ENCODE assay signal across 16 cellular contexts in the genomic region with DNA sequence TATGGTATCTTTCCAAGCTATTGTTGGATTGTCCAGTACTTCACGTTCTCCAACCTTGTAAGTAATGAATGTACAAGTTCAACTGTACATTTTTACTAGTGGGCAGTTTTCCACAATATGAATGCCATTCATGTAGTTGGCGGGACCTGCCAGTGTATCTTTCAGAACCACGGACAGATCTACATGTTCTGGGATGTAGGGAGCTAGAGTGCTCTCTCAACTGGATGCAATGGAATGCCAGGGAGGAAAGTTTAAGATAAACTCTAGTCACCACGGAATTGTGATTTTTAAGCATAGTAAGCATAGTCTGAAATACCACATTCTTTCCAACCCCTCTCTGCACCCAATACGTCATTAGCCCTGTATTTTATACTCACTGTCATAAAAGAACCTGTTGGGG. TPM values are rescaled to one million over a fixed set of nuclear protein-coding genes. Genes with fewer than 3 reads are reported as not detected.
DNase-seq lines count a peak whose midpoint lies in the region; ATAC-seq and TF ChIP-seq lines count a peak whose summit lies in the region.
"Had no signal": no experiment of that assay in that cellular context is flagged by ENCODE, and none has a peak within 500 bp of the region (broad histone marks: within the 10 kb centered on the region; RNA-seq: fewer than 3 reads in every experiment).

No MANE protein-coding gene starts in this region.

- H3K27me3 Mint-ChIP-seq in Calu3 (ENCODE audit: unreplicated experiment) = peaks cover 100% of the 10 kb centered on the region

- no peak for TF ChIP-seq CTCF in Calu3 (IDR thresholded peaks at IDR 0.05; ENCODE audit: unreplicated experiment)
- no peak for TF ChIP-seq CTCF in NB4 (IDR thresholded peaks at IDR 0.05; ENCODE audit: low read depth, low read length)
- no peak for TF ChIP-seq CTCF in choroid plexus epithelial cell (conservative IDR thresholded peaks at IDR 0.05; ENCODE audit: low read depth, low read length)
- TF ChIP-seq CTCF in mucosa of descending colon (IDR thresholded peaks at IDR 0.05) = no peak

- no peak for ATAC-seq in GM18870 (IDR thresholded peaks at IDR 0.05; ENCODE audit: unreplicated experiment)
- ATAC-seq in mucosa of descending colon = no peak
- no peak for ATAC-seq in GM21423 (IDR thresholded peaks at IDR 0.05; ENCODE audit: unreplicated experiment)
- ATAC-seq: activated T-helper 17 cell treated with anti-CD3 and anti-CD28 coated beads, Interleukin-2, amount 50 U/mL, for 72 hours; naive thymus-derived CD4-positive, alpha-beta T cell; sciatic nerve had no signal

- H3K9me3 ChIP-seq in mucosa of descending colon = no peaks in the 10 kb centered on the region

- H3K36me3 ChIP-seq in mucosa of descending colon (ENCODE audit: low read depth) = no peaks in the 10 kb centered on the region

- H3K27ac Mint-ChIP-seq in Calu3 (ENCODE audit: unreplicated experiment) = no peak overlapping the region
- H3K27ac Mint-ChIP-seq: activated T-helper 17 cell treated with anti-CD3 and anti-CD28 coated beads, Interleukin-2, amount 50 U/mL, for 72 hours; immature natural killer cell; naive thymus-derived CD4-positive, alpha-beta T cell had no signal

- H3K9me3 Mint-ChIP-seq in Calu3 (ENCODE audit: low read depth, unreplicated experiment) = peaks cover 3% of the 10 kb centered on the region
- H3K9me3 Mint-ChIP-seq: central memory CD8-positive, alpha-beta T cell; immature natural killer cell had no signal

- no peak overlapping the region for H3K4me3 Mint-ChIP-seq in Calu3 (ENCODE audit: low read depth, unreplicated experiment)
- H3K4me3 Mint-ChIP-seq: activated T-helper 17 cell treated with anti-CD3 and anti-CD28 coated beads, Interleukin-2, amount 50 U/mL, for 72 hours; central memory CD8-positive, alpha-beta T cell; immature natural killer cell; naive thymus-derived CD4-positive, alpha-beta T cell had no signal

- no TSS peak for BruUV-seq in Calu3 (replicated peaks; lab: Mats Ljungman, UMichigan)

- H3K4me3 ChIP-seq in NB4 (ENCODE audit: low read depth, low read length) (no peak overlapping the region), choroid plexus epithelial cell (ENCODE audit: low read depth, low read length) (no peak overlapping the region), mucosa of descending colon (no peak overlapping the region)

- CTCF ChIA-PET in Calu3 (lab: Charles Lee) = interaction anchor here (0.5 to 0.6 kb wide), 3 partner anchors 105 to 473 kb away, joined by 3 to 4 read pairs (median 4); no protein-coding TSS in a partner anchor

- H3K36me3 Mint-ChIP-seq in Calu3 (ENCODE audit: insufficient read depth, unreplicated experiment) = no peaks in the 10 kb centered on the region
- H3K36me3 Mint-ChIP-seq: immature natural killer cell had no signal

- no peak for TF ChIP-seq POLR2A in NB4 (IDR thresholded peaks at IDR 0.05; ENCODE audit: extremely low read depth, insufficient read length)

- no peaks in the 10 kb centered on the region for H3K4me1 Mint-ChIP-seq in Calu3 (ENCODE audit: low read depth, unreplicated experiment)
- H3K4me1 Mint-ChIP-seq: activated T-helper 17 cell treated with anti-CD3 and anti-CD28 coated beads, Interleukin-2, amount 50 U/mL, for 72 hours; central memory CD8-positive, alpha-beta T cell had no signal

- peak; percentile 36 for DNase-seq in Calu3
- DNase-seq in NB4 (ENCODE audit: low read depth) = peak; percentile 18
- DNase-seq in choroid plexus epithelial cell (ENCODE audit: low read depth) = peak; percentile 34
- peak; percentile 20 for DNase-seq in kidney tubule cell (ENCODE audit: low spot score)
- DNase-seq in posterior cingulate gyrus = no peak
- no peak for DNase-seq in mucosa of descending colon
- DNase-seq: activated CD4-positive, alpha-beta T cell treated with anti-CD3 and anti-CD28 coated beads, Interleukin-2, amount 50 U/mL, for 1 hour; C1 segment of cervical spinal cord; GDM1; immature natural killer cell; naive thymus-derived CD4-positive, alpha-beta T cell had no signal

- intact Hi-C loops in Calu3 (cut with micrococcal nuclease; ENCODE audit: unreplicated experiment) = no loop called here
- intact Hi-C loops in posterior cingulate gyrus (cut with DNase I) = no loop called here
- intact Hi-C loops in mucosa of descending colon (cut with DNase I, micrococcal nuclease) = no loop called here

- no peaks in the 10 kb centered on the region for H3K4me1 ChIP-seq in mucosa of descending colon (ENCODE audit: low read depth)

RNA-seq across cellular contexts. Expression of gene HLA-C, which starts 21.5 kb away (rescaled TPM):
- 652 and 1,216 TPM in 2 replicates for total RNA-seq in Calu3 (2022)
- total RNA-seq in mucosa of descending colon = 1,000 to 10,000 TPM in 2 of 3 donors, 100 to 1,000 TPM in 1; 965 to 2,616 (median 1,478) TPM

Comparison
In these comparisons a context has a peak if more than half of its experiments do, and no peak if none do; other contexts are left out.
1. DNase-seq: peak in Calu3 (single experiment), NB4 (single experiment), choroid plexus epithelial cell (single experiment) and kidney tubule cell (single experiment); none in posterior cingulate gyrus (0 of 10) and mucosa of descending colon (0 of 3).